ENCODE assay signal across 25 cellular contexts in the genomic region with DNA sequence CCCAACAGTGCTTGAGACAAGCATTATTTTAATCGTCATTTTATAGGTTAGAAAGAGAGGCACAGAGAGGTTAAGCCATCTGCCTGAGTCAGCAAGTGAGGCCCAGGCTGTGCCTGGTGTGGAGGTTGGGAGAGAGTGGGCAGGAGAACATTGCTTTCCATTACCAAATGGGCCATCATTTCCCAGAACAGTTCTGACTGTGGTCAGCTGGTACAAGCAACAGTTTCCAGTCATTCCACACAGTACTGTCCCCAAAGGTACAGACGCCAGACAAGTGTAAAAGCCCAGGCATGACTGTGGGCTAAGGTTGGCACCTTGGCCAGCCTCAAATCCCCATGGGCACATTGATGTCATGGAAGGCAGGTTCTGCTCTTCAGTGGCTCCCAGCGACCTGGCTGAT.
DNase-seq lines count a peak whose midpoint lies in the region; ATAC-seq, FAIRE-seq and TF ChIP-seq lines count a peak whose summit lies in the region.
"Had no signal": no experiment of that assay in that cellular context is flagged by ENCODE, and none has a peak within 500 bp of the region (broad histone marks: within the 10 kb centered on the region; RNA-seq: fewer than 3 reads in every experiment).

No MANE protein-coding gene starts in this region.

- H3K9me3 Mint-ChIP-seq in activated CD4-positive, alpha-beta T cell treated with anti-CD3 and anti-CD28 coated beads, Interleukin-2, amount 10 ng/mL, durations not matched to agents 7 days and 5 days, result no peaks in the 10 kb centered on the region
- H3K9me3 Mint-ChIP-seq: activated naive CD8-positive, alpha-beta T cell treated with anti-CD3 and anti-CD28 coated beads, Interleukin-2, amount 10 ng/mL, durations not matched to agents 7 days and 5 days had no signal

- no peak for TF ChIP-seq POLR2A in upper lobe of left lung (IDR thresholded peaks at IDR 0.05)

- H3K9me3 ChIP-seq in lower lobe of right lung, result no peaks in the 10 kb centered on the region
- no peaks in the 10 kb centered on the region for H3K9me3 ChIP-seq in upper lobe of left lung
- H3K9me3 ChIP-seq: A549, right lobe of liver, suprapubic skin, vagina had no signal

- H3K27me3 ChIP-seq in lower lobe of right lung (ENCODE audit: low read depth) (no peaks in the 10 kb centered on the region), upper lobe of left lung (no peaks in the 10 kb centered on the region)
- H3K27me3 ChIP-seq: right lobe of liver, suprapubic skin, vagina had no signal

- H3K27me3 Mint-ChIP-seq in activated CD4-positive, alpha-beta T cell treated with anti-CD3 and anti-CD28 coated beads, Interleukin-2, amount 10 ng/mL, durations not matched to agents 7 days and 5 days, result no peaks in the 10 kb centered on the region
- H3K27me3 Mint-ChIP-seq: activated naive CD8-positive, alpha-beta T cell treated with anti-CD3 and anti-CD28 coated beads, Interleukin-2, amount 10 ng/mL, durations not matched to agents 7 days and 5 days; CD8-positive, alpha-beta memory T cell had no signal

- H3K27ac ChIP-seq in lower lobe of right lung (peak overlapping the region; percentile 33), upper lobe of left lung (peak overlapping the region; percentile 17 to 52 (median 43))
- H3K27ac ChIP-seq: A549, right lobe of liver, suprapubic skin, vagina, WERI-Rb-1 had no signal

- ATAC-seq in lower lobe of right lung (no peak), upper lobe of left lung (ENCODE audit: low FRiP score in 2 of 2) (no peak)
- ATAC-seq: esophagus mucosa, right lobe of liver had no signal

- CTCF ChIA-PET in activated CD4-positive, alpha-beta T cell treated with anti-CD3 and anti-CD28 coated beads, Interleukin-2, amount 10 ng/mL, durations not matched to agents 7 days and 5 days (lab: Charles Lee), result interaction anchor here (1.0 to 1.7 kb wide), 2 partner anchors 13 to 67 kb away, joined by 3 to 5 read pairs; no protein-coding TSS in a partner anchor

- POLR2A ChIA-PET in activated CD4-positive, alpha-beta T cell treated with anti-CD3 and anti-CD28 coated beads, Interleukin-2, amount 10 ng/mL, durations not matched to agents 7 days and 5 days (lab: Charles Lee), result no interaction called here

- TF ChIP-seq EP300 in upper lobe of left lung (IDR thresholded peaks at IDR 0.05), result no peak

- intact Hi-C loops in lower lobe of right lung (cut with DNase I), result no loop called here

- TF ChIP-seq CTCF in lower lobe of right lung (IDR thresholded peaks at IDR 0.05) (no peak), upper lobe of left lung (IDR thresholded peaks at IDR 0.05) (no peak)

- WGBS in upper lobe of left lung, 2 donors, result 74 to 90% methylated on average over 3 of the region's 3 CpGs

- H3K27ac Mint-ChIP-seq in activated CD4-positive, alpha-beta T cell treated with anti-CD3 and anti-CD28 coated beads, Interleukin-2, amount 10 ng/mL, durations not matched to agents 7 days and 5 days, result no peak overlapping the region
- H3K27ac Mint-ChIP-seq: activated naive CD8-positive, alpha-beta T cell treated with anti-CD3 and anti-CD28 coated beads, Interleukin-2, amount 10 ng/mL, durations not matched to agents 7 days and 5 days had no signal

- H3K4me3 ChIP-seq in lower lobe of right lung, result no peak overlapping the region
- H3K4me3 ChIP-seq in upper lobe of left lung, result no peak overlapping the region
- H3K4me3 ChIP-seq: A549, right lobe of liver, suprapubic skin, vagina had no signal

- peaks cover 31% of the 10 kb centered on the region for H3K4me1 ChIP-seq in lower lobe of right lung
- H3K4me1 ChIP-seq in upper lobe of left lung, result peaks cover 7 to 25% (median 14%) of the 10 kb centered on the region in 4 donors
- H3K4me1 ChIP-seq: A549, right lobe of liver, vagina had no signal

- no peak overlapping the region for H3K4me3 Mint-ChIP-seq in activated CD4-positive, alpha-beta T cell treated with anti-CD3 and anti-CD28 coated beads, Interleukin-2, amount 10 ng/mL, durations not matched to agents 7 days and 5 days
- H3K4me3 Mint-ChIP-seq: activated naive CD8-positive, alpha-beta T cell treated with anti-CD3 and anti-CD28 coated beads, Interleukin-2, amount 10 ng/mL, durations not matched to agents 7 days and 5 days; CD8-positive, alpha-beta memory T cell had no signal

- H3K4me1 Mint-ChIP-seq in activated CD4-positive, alpha-beta T cell treated with anti-CD3 and anti-CD28 coated beads, Interleukin-2, amount 10 ng/mL, durations not matched to agents 7 days and 5 days, result no peaks in the 10 kb centered on the region
- H3K4me1 Mint-ChIP-seq: activated naive CD8-positive, alpha-beta T cell treated with anti-CD3 and anti-CD28 coated beads, Interleukin-2, amount 10 ng/mL, durations not matched to agents 7 days and 5 days had no signal

- FAIRE-seq in GM19239 (lab: Jason Lieb, UNC), result no peak
- FAIRE-seq: A549, GM12891 had no signal

- no peaks in the 10 kb centered on the region for H3K36me3 Mint-ChIP-seq in activated CD4-positive, alpha-beta T cell treated with anti-CD3 and anti-CD28 coated beads, Interleukin-2, amount 10 ng/mL, durations not matched to agents 7 days and 5 days (ENCODE audit: low read depth)

- H3K36me3 ChIP-seq in lower lobe of right lung, result no peaks in the 10 kb centered on the region
- no peaks in the 10 kb centered on the region for H3K36me3 ChIP-seq in upper lobe of left lung
- H3K36me3 ChIP-seq: right lobe of liver, suprapubic skin, vagina, WERI-Rb-1 had no signal

- DNase-seq in activated CD4-positive, alpha-beta T cell treated with anti-CD3 and anti-CD28 coated beads, Interleukin-2, amount 50 U/mL, for 48 hours, result peak; percentile 37
- DNase-seq in activated CD4-positive, alpha-beta T cell treated with anti-CD3 and anti-CD28 coated beads, Interleukin-2, amount 10 ng/mL, durations not matched to agents 7 days and 5 days, result no peak
- peak in 2 of 3 donors; percentile 16 to 45 for DNase-seq in stimulated activated CD4-positive, alpha-beta T cell treated with anti-CD3 and anti-CD28 coated beads, Interleukin-12 subunit alpha, Interleukin-12 subunit beta, amount 100 ng/mL, for 48 hours (ENCODE audit: low read depth in 2 of 3, low spot score in 1 of 3)
- DNase-seq in stimulated activated CD4-positive, alpha-beta T cell treated with anti-CD3 and anti-CD28 coated beads, Interleukin-2, amount 100 ng/mL, for 24 hours, result no peak
- DNase-seq in lower lobe of right lung (no peak), upper lobe of left lung (no peak), SK-N-DZ (ENCODE audit: low spot score) (no peak), GM19239 (ENCODE audit: insufficient read length, low spot score) (no peak)
- DNase-seq: activated CD8-positive, alpha-beta memory T cell treated with anti-CD3 and anti-CD28 coated beads for 24 hours; activated naive CD8-positive, alpha-beta T cell treated with anti-CD3 and anti-CD28 coated beads, Interleukin-2, amount 10 ng/mL, durations not matched to agents 7 days and 5 days; caudate nucleus; CD8-positive, alpha-beta memory T cell; foreskin fibroblast; NCI-H1105; NCI-H187 treated with DMSO at 0.1 percent for 48 hours; NCI-H2171 treated with DMSO at 0.1 percent for 48 hours; NCI-H524; right lobe of liver; T-helper 9 cell; WERI-Rb-1 had no signal

Comparison
In these comparisons a context has a peak if more than half of its experiments do, and no peak if none do; other contexts are left out.
1. DNase-seq: peak in activated CD4-positive, alpha-beta T cell treated with anti-CD3 and anti-CD28 coated beads, Interleukin-2, amount 50 U/mL, for 48 hours (2 of 2) and stimulated activated CD4-positive, alpha-beta T cell treated with anti-CD3 and anti-CD28 coated beads, Interleukin-12 subunit alpha, Interleukin-12 subunit beta, amount 100 ng/mL, for 48 hours (2 of 3); none in activated CD4-positive, alpha-beta T cell treated with anti-CD3 and anti-CD28 coated beads, Interleukin-2, amount 10 ng/mL, durations not matched to agents 7 days and 5 days (single experiment), stimulated activated CD4-positive, alpha-beta T cell treated with anti-CD3 and anti-CD28 coated beads, Interleukin-2, amount 100 ng/mL, for 24 hours (0 of 2), lower lobe of right lung (single experiment), upper lobe of left lung (0 of 2), SK-N-DZ (single experiment) and GM19239 (single experiment).